In genomic region chr7:55964802-55965470, GRCh38 we compare ENCODE assay signal across 8 cellular contexts. TPM values are rescaled to one million over a fixed set of nuclear protein-coding genes. Genes with fewer than 3 reads are reported as not detected.
A peak's percentile ranks its signal among the peaks of the same experiment; 100 is the strongest.
DNase-seq lines count a peak whose midpoint lies in the region; ATAC-seq and TF ChIP-seq lines count a peak whose summit lies in the region.

No MANE protein-coding gene starts in this region.

- peaks cover 0 to 22% (median 0%) of the 10 kb centered on the region in 3 donors for H3K36me3 ChIP-seq in tibial artery

- intact Hi-C loops in tibial artery (cut with DNase I; ENCODE audit: low total_unique reads) = loop anchor here (10.0 kb wide), 1 partner anchor 80 kb away; the partner anchor contains the start of gene ZNF713

- H3K27ac ChIP-seq in tibial artery = peak overlapping the region; percentile 94 to 97

- no peak for TF ChIP-seq CTCF in omental fat pad (IDR thresholded peaks at IDR 0.05)
- TF ChIP-seq CTCF in tibial artery (IDR thresholded peaks at IDR 0.05) = no peak

- peaks cover 0 to 29% (median 16%) of the 10 kb centered on the region in 4 donors for H3K4me1 ChIP-seq in tibial artery

- DNase-seq in C1 segment of cervical spinal cord (lab: John Stamatoyannopoulos, UW) (peak in 13 of 14 donors; percentile 25 to 86 (median 58)), OCI-M1 (lab: John Stamatoyannopoulos, UW) (peak; percentile 67), glomerular visceral epithelial cell (ENCODE audit: extremely low spot score) (peak; percentile 81), omental fat pad (ENCODE audit: low spot score) (no peak), tibial artery (peak; percentile 51 to 83)
- DNase-seq in activated gamma-delta T cell treated with anti-CD3 and anti-CD28 coated beads, Interleukin-2, amount 50 U/mL, for 16 hours (ENCODE audit: low read depth) = peak; percentile 12

- peak overlapping the region; percentile 72 to 88 for H3K4me3 ChIP-seq in tibial artery

- H3K9me3 ChIP-seq in tibial artery = no peaks in the 10 kb centered on the region

- ATAC-seq in GM19035 (IDR thresholded peaks at IDR 0.05; ENCODE audit: unreplicated experiment) (peak; percentile 85), HG03196 (IDR thresholded peaks at IDR 0.05; ENCODE audit: unreplicated experiment) (peak; percentile 67), omental fat pad (ENCODE audit: low FRiP score) (peak; percentile 90)

- H3K27me3 ChIP-seq in tibial artery = no peaks in the 10 kb centered on the region

RNA-seq across cellular contexts. Expression of gene NIPSNAP2, which starts 0.6 kb away (rescaled TPM):
- 10 to 100 TPM; 43.6 to 73.3 (median 67.2) TPM for total RNA-seq in omental fat pad

RNA-seq across cellular contexts. Expression of gene MRPS17, which starts 13.3 kb away (rescaled TPM):
- 10 to 100 TPM in 2 of 4 donors, 1 to 10 TPM in 2; 8.7 to 10.9 (median 10.1) TPM for total RNA-seq in omental fat pad
